13 cellular contexts compared by ENCODE assay signal in the genomic region with DNA sequence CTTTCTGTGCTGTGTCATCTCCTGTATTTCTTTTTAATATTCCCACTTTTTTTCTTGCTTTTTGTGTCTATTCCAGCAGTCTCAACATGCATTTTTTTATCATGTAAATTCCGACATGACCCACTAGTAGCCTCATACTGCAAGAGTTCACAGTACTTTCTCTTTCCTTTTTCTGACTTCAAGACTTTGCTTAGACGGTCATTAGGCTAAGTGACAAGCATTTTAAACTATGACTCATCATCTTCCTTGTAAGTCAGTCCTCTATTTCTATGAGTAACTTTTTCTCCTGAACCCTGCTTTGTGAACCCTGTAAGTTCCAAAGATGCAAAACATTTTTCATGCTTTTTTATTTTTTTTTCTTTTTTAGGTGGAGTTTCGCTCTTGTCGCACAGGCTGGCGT.
DNase-seq lines count a peak whose midpoint lies in the region; ATAC-seq, FAIRE-seq and TF ChIP-seq lines count a peak whose summit lies in the region.
"Had no signal": no experiment of that assay in that cellular context is flagged by ENCODE, and none has a peak within 500 bp of the region (broad histone marks: within the 10 kb centered on the region; RNA-seq: fewer than 3 reads in every experiment).

No MANE protein-coding gene starts in this region.

- FAIRE-seq in HepG2 (lab: Jason Lieb, UNC) = no peak

- no peaks in the 10 kb centered on the region for H4K20me1 ChIP-seq in HepG2 (ENCODE audit: insufficient read depth, low read length)

- H3K4me3 Mint-ChIP-seq in Calu3 (ENCODE audit: low read depth, unreplicated experiment) = no peak overlapping the region
- H3K4me3 Mint-ChIP-seq: activated naive CD4-positive, alpha-beta T cell treated with anti-CD3 and anti-CD28 coated beads, Interleukin-2, amount 10 ng/mL, durations not matched to agents 7 days and 5 days; CD4-positive, CD25-positive, alpha-beta regulatory T cell had no signal

- H3K4me3 ChIP-seq in liver (ENCODE audit: low read depth in 1 of 3, low read length in 3 of 3) (no peak overlapping the region), HepG2 (replicated peaks in 1 of 3; ENCODE audit: insufficient read depth in 1 of 3, low read depth in 2 of 3, low read length in 3 of 3) (no peak overlapping the region), brain microvascular endothelial cell (ENCODE audit: low read depth, low read length) (no peak overlapping the region)
- H3K4me3 ChIP-seq: tibial artery had no signal

- TF ChIP-seq RAD21 in liver (IDR thresholded peaks at IDR 0.05) (peak; percentile 17 to 24), HepG2 (CRISPR knock-in tag; IDR thresholded peaks at IDR 0.05) (no peak)

- CTCF ChIA-PET in HepG2 (lab: Yijun Ruan, JAX; ENCODE audit: low intra/inter-chr PET ratio, low total read pairs) = no interaction called here
- CTCF ChIA-PET in Calu3 (lab: Charles Lee) = no interaction called here

- intact Hi-C loops in HepG2 (cut with micrococcal nuclease; ENCODE audit: unreplicated experiment) = no loop called here
- intact Hi-C loops in Calu3 (cut with micrococcal nuclease; ENCODE audit: unreplicated experiment) = no loop called here

- H3K36me3 ChIP-seq in liver (ENCODE audit: control insufficient read depth in 4 of 4, insufficient read depth in 3 of 4, low read depth in 1 of 4, low read length in 3 of 4) (no peaks in the 10 kb centered on the region), HepG2 (replicated peaks in 1 of 2; ENCODE audit: control insufficient read depth in 1 of 2, insufficient read depth in 2 of 2, low read length in 2 of 2) (no peaks in the 10 kb centered on the region), brain microvascular endothelial cell (replicated peaks) (no peaks in the 10 kb centered on the region)
- H3K36me3 ChIP-seq: tibial artery had no signal

- TF ChIP-seq CTCF in liver (IDR thresholded peaks at IDR 0.05; ENCODE audit: low read depth, low read length, missing input control) = no peak
- TF ChIP-seq CTCF in HepG2 (CRISPR knock-in tag; IDR thresholded peaks at IDR 0.05) = no peak
- TF ChIP-seq CTCF in brain microvascular endothelial cell (IDR thresholded peaks at IDR 0.05; ENCODE audit: low read depth, low read length, missing control alignments) = no peak
- no peak for TF ChIP-seq CTCF in Calu3 (IDR thresholded peaks at IDR 0.05; ENCODE audit: unreplicated experiment)

- no peaks in the 10 kb centered on the region for H3K36me3 Mint-ChIP-seq in Calu3 (ENCODE audit: insufficient read depth, unreplicated experiment)
- H3K36me3 Mint-ChIP-seq: activated naive CD4-positive, alpha-beta T cell treated with anti-CD3 and anti-CD28 coated beads, Interleukin-2, amount 10 ng/mL, durations not matched to agents 7 days and 5 days; CD4-positive, CD25-positive, alpha-beta regulatory T cell had no signal

- no peak overlapping the region for H2AFZ ChIP-seq in HepG2 (ENCODE audit: low read length)

- H3K27ac ChIP-seq in liver (ENCODE audit: low read depth in 1 of 2, low read length in 2 of 2) (no peak overlapping the region), HepG2 (ENCODE audit: extremely low read length, insufficient read depth, low read length) (no peak overlapping the region), brain microvascular endothelial cell (no peak overlapping the region)
- H3K27ac ChIP-seq: tibial artery had no signal

- H3K27ac Mint-ChIP-seq in Calu3 (ENCODE audit: unreplicated experiment) = no peak overlapping the region
- H3K27ac Mint-ChIP-seq: activated naive CD4-positive, alpha-beta T cell treated with anti-CD3 and anti-CD28 coated beads, Interleukin-2, amount 10 ng/mL, durations not matched to agents 7 days and 5 days had no signal

- in situ Hi-C loops in HepG2 (cut with HindIII; ENCODE audit: extremely low pct_ligation_motif_present, low pct_unique_long_range_greater_than_20kb) = no loop called here
- in situ Hi-C loops in brain microvascular endothelial cell (cut with HindIII; ENCODE audit: low pct_ligation_motif_present, low sequenced_read_pairs) = no loop called here

- no peak for ATAC-seq in HepG2
- ATAC-seq in HG03175 (IDR thresholded peaks at IDR 0.05; ENCODE audit: unreplicated experiment) = peak; percentile 76

- no peaks in the 10 kb centered on the region for H3K79me2 ChIP-seq in HepG2 (ENCODE audit: insufficient read depth, low read length)

- H3K4me1 ChIP-seq in liver (ENCODE audit: control insufficient read depth in 4 of 4, insufficient read depth in 4 of 4, low read length in 3 of 4) = peaks cover 0 to 4% (median 0%) of the 10 kb centered on the region in 4 donors
- no peaks in the 10 kb centered on the region for H3K4me1 ChIP-seq in HepG2 (ENCODE audit: insufficient read depth, low read length)
- H3K4me1 ChIP-seq: tibial artery had no signal

- no peak for TF ChIP-seq POLR2A in HepG2 (IDR thresholded peaks at IDR 0.05; ENCODE audit: insufficient read depth in 1 of 2, low read depth in 2 of 2, low read length in 2 of 2)

- H3K27me3 Mint-ChIP-seq in Calu3 (ENCODE audit: unreplicated experiment) = no peaks in the 10 kb centered on the region
- H3K27me3 Mint-ChIP-seq: activated naive CD4-positive, alpha-beta T cell treated with anti-CD3 and anti-CD28 coated beads, Interleukin-2, amount 10 ng/mL, durations not matched to agents 7 days and 5 days; CD4-positive, CD25-positive, alpha-beta regulatory T cell; naive B cell had no signal

- POLR2A ChIA-PET in HepG2 (lab: Yijun Ruan, JAX) = no interaction called here

- DNase-seq in HepG2 (ENCODE audit: low spot score) (no peak), brain microvascular endothelial cell (peak; percentile 47), Calu3 (no peak), mucosa of gallbladder (ENCODE audit: low spot score) (no peak), NCI-H2029 (lab: John Stamatoyannopoulos, UW) (no peak), NCI-H1048 (lab: John Stamatoyannopoulos, UW) (no peak)
- DNase-seq: activated naive CD4-positive, alpha-beta T cell treated with anti-CD3 and anti-CD28 coated beads, Interleukin-2, amount 10 ng/mL, durations not matched to agents 7 days and 5 days; CD4-positive, CD25-positive, alpha-beta regulatory T cell; naive B cell; NCI-H1436 treated with DMSO at 0.1 percent for 48 hours; tibial artery had no signal

- H3K27me3 ChIP-seq in liver (ENCODE audit: control insufficient read depth in 4 of 4, insufficient read depth in 4 of 4, low read length in 3 of 4) (no peaks in the 10 kb centered on the region), HepG2 (ENCODE audit: control insufficient read depth in 1 of 2, insufficient read depth in 2 of 2, low read length in 2 of 2) (no peaks in the 10 kb centered on the region), brain microvascular endothelial cell (replicated peaks) (no peaks in the 10 kb centered on the region)
- H3K27me3 ChIP-seq: tibial artery had no signal

- peaks cover 8% of the 10 kb centered on the region for H3K4me1 Mint-ChIP-seq in Calu3 (ENCODE audit: low read depth, unreplicated experiment)
- H3K4me1 Mint-ChIP-seq: activated naive CD4-positive, alpha-beta T cell treated with anti-CD3 and anti-CD28 coated beads, Interleukin-2, amount 10 ng/mL, durations not matched to agents 7 days and 5 days; CD4-positive, CD25-positive, alpha-beta regulatory T cell had no signal

- no peak overlapping the region for H3K9ac ChIP-seq in liver (ENCODE audit: low read depth in 1 of 2, low read length in 2 of 2)
- H3K9ac ChIP-seq in HepG2 (ENCODE audit: insufficient read depth, low read depth, low read length) = no peak overlapping the region

- no peak overlapping the region for H3K4me2 ChIP-seq in HepG2 (ENCODE audit: low read depth, low read length)

- no peaks in the 10 kb centered on the region for H3K9me3 ChIP-seq in liver (ENCODE audit: control insufficient read depth in 4 of 4, low read length in 3 of 4)
- peaks cover 22% of the 10 kb centered on the region for H3K9me3 ChIP-seq in HepG2 (ENCODE audit: low read length)
- H3K9me3 ChIP-seq: tibial artery had no signal

- WGBS in liver = 84% methylated on average over 5 of the region's 5 CpGs
- 46% methylated on average over 5 of the region's 5 CpGs for WGBS in HepG2 (ENCODE audit: low lambda C conversion rate)

- BruUV-seq in HepG2 (replicated peaks; lab: Mats Ljungman, UMichigan) (no TSS peak), Calu3 (replicated peaks; lab: Mats Ljungman, UMichigan) (no TSS peak)

- TF ChIP-seq EP300 in HepG2 (IDR thresholded peaks at IDR 0.05; ENCODE audit: low read depth in 2 of 2, low read length in 2 of 2) = no peak
- no peak for TF ChIP-seq EP300 in HepG2 (CRISPR knock-in tag; IDR thresholded peaks at IDR 0.05; ENCODE audit: borderline replicate concordance)

- no peaks in the 10 kb centered on the region for H3K9me3 Mint-ChIP-seq in Calu3 (ENCODE audit: low read depth, unreplicated experiment)
- H3K9me3 Mint-ChIP-seq: activated naive CD4-positive, alpha-beta T cell treated with anti-CD3 and anti-CD28 coated beads, Interleukin-2, amount 10 ng/mL, durations not matched to agents 7 days and 5 days had no signal

TF ChIP-seq in liver, 16 proteins besides CTCF, POLR2A, EP300 and RAD21:
- TF ChIP-seq RXRA (IDR thresholded peaks at IDR 0.05) = peak in 1 of 2 donors; percentile 36
- peak; percentile 43 to 74 for TF ChIP-seq JUND (IDR thresholded peaks at IDR 0.05)
- TF ChIP-seq FOXA1 (IDR thresholded peaks at IDR 0.05) = no peak

TF ChIP-seq in HepG2, 621 proteins besides CTCF, POLR2A, EP300 and RAD21 (continues in another document):
- TF ChIP-seq, protein P1, sequence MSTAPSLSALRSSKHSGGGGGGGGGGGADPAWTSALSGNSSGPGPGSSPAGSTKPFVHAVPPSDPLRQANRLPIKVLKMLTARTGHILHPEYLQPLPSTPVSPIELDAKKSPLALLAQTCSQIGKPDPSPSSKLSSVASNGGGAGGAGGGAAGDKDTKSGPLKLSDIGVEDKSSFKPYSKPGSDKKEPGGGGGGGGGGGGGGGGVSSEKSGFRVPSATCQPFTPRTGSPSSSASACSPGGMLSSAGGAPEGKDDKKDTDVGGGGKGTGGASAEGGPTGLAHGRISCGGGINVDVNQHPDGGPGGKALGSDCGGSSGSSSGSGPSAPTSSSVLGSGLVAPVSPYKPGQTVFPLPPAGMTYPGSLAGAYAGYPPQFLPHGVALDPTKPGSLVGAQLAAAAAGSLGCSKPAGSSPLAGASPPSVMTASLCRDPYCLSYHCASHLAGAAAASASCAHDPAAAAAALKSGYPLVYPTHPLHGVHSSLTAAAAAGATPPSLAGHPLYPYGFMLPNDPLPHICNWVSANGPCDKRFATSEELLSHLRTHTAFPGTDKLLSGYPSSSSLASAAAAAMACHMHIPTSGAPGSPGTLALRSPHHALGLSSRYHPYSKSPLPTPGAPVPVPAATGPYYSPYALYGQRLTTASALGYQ (CRISPR knock-in tag; IDR thresholded peaks at IDR 0.05) = no peak
- TF ChIP-seq SRY (CRISPR knock-in tag; IDR thresholded peaks at IDR 0.05) = no peak
- no peak for TF ChIP-seq ZNF556 (CRISPR knock-in tag; IDR thresholded peaks at IDR 0.05; ENCODE audit: borderline replicate concordance)
